ENCODE assay signal across 8 cellular contexts in genomic region chr22:50525104-50525958, GRCh38. TPM values are rescaled to one million over a fixed set of nuclear protein-coding genes. Genes with fewer than 3 reads are reported as not detected.
DNase-seq lines count a peak whose midpoint lies in the region; ATAC-seq lines count a peak whose summit lies in the region.

TSS of gene SCO2 (minus strand) at chr22:50525598. CDS start at chr22:50524411, 1,187 bp downstream.

- CTCF ChIA-PET in activated CD4-positive, alpha-beta T cell treated with anti-CD3 and anti-CD28 coated beads for 36 hours (lab: Charles Lee): interaction anchor here (0.6 to 5.2 kb wide), 29 partner anchors 10 to 283 kb away, joined by 3 to 76 read pairs (median 6); partner anchors contain the start of genes CHKB, KLHDC7B, LMF2 and NCAPH2

- no peaks in the 10 kb centered on the region for H3K27me3 Mint-ChIP-seq in activated CD4-positive, alpha-beta T cell treated with anti-CD3 and anti-CD28 coated beads for 36 hours

- DNase-seq in AG20443 (ENCODE audit: low spot score) (peak; percentile 100), NCI-H510A (lab: John Stamatoyannopoulos, UW) (peak; percentile 89), left colon (peak; percentile 96 to 98)
- DNase-seq in activated CD4-positive, alpha-beta T cell treated with anti-CD3 and anti-CD28 coated beads for 36 hours: peak; percentile 99
- peak; percentile 97 to 98 for DNase-seq in stimulated activated CD4-positive, alpha-beta T cell treated with anti-CD3 and anti-CD28 coated beads, Interleukin-1b, Interleukin-23, amount 100 ng/mL, for 4 hours (ENCODE audit: low read depth in 2 of 2)

- H3K4me3 Mint-ChIP-seq in activated CD4-positive, alpha-beta T cell treated with anti-CD3 and anti-CD28 coated beads for 36 hours: peak within 1 kb of the TSS; percentile 77

- ATAC-seq in GM19025 (IDR thresholded peaks at IDR 0.05; ENCODE audit: low read depth, unreplicated experiment): peak; percentile 36
- peak; percentile 41 for ATAC-seq in HG03280 (IDR thresholded peaks at IDR 0.05; ENCODE audit: unreplicated experiment)
- ATAC-seq in activated CD4-positive, alpha-beta T cell treated with anti-CD3 and anti-CD28 coated beads for 36 hours: peak; percentile 56
- peak; percentile 54 for ATAC-seq in left colon

- H3K4me1 Mint-ChIP-seq in activated CD4-positive, alpha-beta T cell treated with anti-CD3 and anti-CD28 coated beads for 36 hours: peaks cover 34% of the 10 kb centered on the region

- no peaks in the 10 kb centered on the region for H3K9me3 Mint-ChIP-seq in activated CD4-positive, alpha-beta T cell treated with anti-CD3 and anti-CD28 coated beads for 36 hours (ENCODE audit: low read depth)

- peak within 1 kb of the TSS; percentile 87 for H3K27ac Mint-ChIP-seq in activated CD4-positive, alpha-beta T cell treated with anti-CD3 and anti-CD28 coated beads for 36 hours

- H3K36me3 Mint-ChIP-seq in activated CD4-positive, alpha-beta T cell treated with anti-CD3 and anti-CD28 coated beads for 36 hours (ENCODE audit: low read depth): peaks cover 23% of the 10 kb centered on the region

- POLR2A ChIA-PET in activated CD4-positive, alpha-beta T cell treated with anti-CD3 and anti-CD28 coated beads for 36 hours (lab: Charles Lee): interaction anchor here (0.6 to 3.1 kb wide), 18 partner anchors 8 to 165 kb away, joined by 3 to 65 read pairs (median 6); partner anchors contain the start of genes CHKB, KLHDC7B, LMF2 and NCAPH2

- peak within 1 kb of the TSS; percentile 83 for H3K27ac ChIP-seq in cingulate gyrus (ENCODE audit: low read depth, low read length)

- intact Hi-C loops in activated CD4-positive, alpha-beta T cell treated with anti-CD3 and anti-CD28 coated beads for 36 hours (cut with DNase I, micrococcal nuclease): loop anchor here (1.0 to 5.0 kb wide), 9 partner anchors 17 to 673 kb away; partner anchors contain the start of genes NCAPH2 (in 2 of the 2), CHKB (in 1 of the 2), PIM3 (in 1 of the 2) and PPP6R2 (in 1 of the 2)
- intact Hi-C loops in left colon (cut with DNase I, micrococcal nuclease): no loop called here

RNA-seq across cellular contexts. Expression of gene SCO2, which starts in this region (rescaled TPM):
- total RNA-seq in activated CD4-positive, alpha-beta T cell treated with anti-CD3 and anti-CD28 coated beads for 36 hours: 1 to 10 TPM; 2.4 to 5.6 TPM
- 1 to 10 TPM; 5.5 to 5.7 TPM for total RNA-seq in left colon

Comparison
In these comparisons a context has a peak if more than half of its experiments do, and no peak if none do; other contexts are left out.
1. Peak in every context shown above with its lines: DNase-seq, ATAC-seq and H3K27ac ChIP-seq.
2. intact Hi-C loops: an anchor here in activated CD4-positive, alpha-beta T cell treated with anti-CD3 and anti-CD28 coated beads for 36 hours (1.0 to 5.0 kb wide); none called in left colon.